In the genomic region with DNA sequence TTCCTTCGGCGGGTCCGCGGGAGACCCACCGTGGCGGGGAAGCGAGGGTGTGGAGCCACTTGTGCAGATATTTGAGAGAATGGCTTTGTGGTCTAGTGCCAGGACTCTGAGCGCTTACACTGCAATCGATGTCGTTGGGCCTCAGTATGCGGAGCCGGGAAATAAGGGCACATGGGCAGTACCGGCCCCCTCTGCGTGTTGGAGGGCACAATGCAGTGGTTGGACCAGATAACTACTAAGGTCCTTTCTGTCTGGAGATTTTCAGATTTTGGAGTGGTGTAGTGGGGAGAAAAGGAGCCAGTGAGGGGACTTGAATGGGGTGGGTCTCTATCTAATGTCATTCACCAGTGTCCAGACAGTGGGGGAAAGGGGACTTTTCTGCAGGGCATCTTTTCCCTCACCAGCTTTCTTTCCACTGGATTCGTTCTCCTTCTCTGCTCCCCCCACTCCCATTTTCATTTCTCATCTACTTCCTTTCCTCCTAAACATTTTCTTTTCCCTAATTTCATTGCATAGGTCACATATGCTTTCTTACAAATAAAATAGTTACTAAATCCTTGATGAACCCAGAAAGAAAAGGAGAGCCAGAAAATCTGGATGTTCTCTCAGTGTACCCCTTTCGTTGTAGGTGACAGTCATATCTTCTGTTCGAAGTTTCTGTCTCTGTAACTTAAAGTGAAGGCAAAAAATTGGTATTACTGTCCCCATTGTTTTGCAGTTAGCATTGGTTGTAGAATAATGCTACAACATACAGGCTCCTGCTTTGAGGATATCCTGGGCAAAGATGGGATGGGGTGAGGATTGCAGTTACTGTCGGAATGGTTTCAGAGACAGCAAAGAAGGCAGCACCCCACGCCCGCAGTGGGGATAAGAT, we compare ENCODE assay signal across 8 cellular contexts. TPM values are rescaled to one million over a fixed set of nuclear protein-coding genes. Genes with fewer than 3 reads are reported as not detected.
A peak's percentile ranks its signal among the peaks of the same experiment; 100 is the strongest.
DNase-seq lines count a peak whose midpoint lies in the region; TF ChIP-seq lines count a peak whose summit lies in the region.

No MANE protein-coding gene starts in this region.

- H3K4me3 ChIP-seq in SJCRH30, result peak overlapping the region; percentile 93
- H3K4me3 ChIP-seq in esophagus muscularis mucosa, result peak overlapping the region; percentile 69 to 90 (median 83)
- peak overlapping the region; percentile 82 for H3K4me3 ChIP-seq in rectal smooth muscle tissue (ENCODE audit: low read length)

- no peaks in the 10 kb centered on the region for H3K9me3 Mint-ChIP-seq in activated T-cell treated with anti-CD3 and anti-CD28 coated beads, Interleukin-2, amount 50 U/mL, for 24 hours

- TF ChIP-seq CTCF in esophagus muscularis mucosa (IDR thresholded peaks at IDR 0.05), result no peak

- peaks cover 40% of the 10 kb centered on the region for H3K27me3 Mint-ChIP-seq in activated T-cell treated with anti-CD3 and anti-CD28 coated beads, Interleukin-2, amount 50 U/mL, for 24 hours

- no peaks in the 10 kb centered on the region for H3K27me3 ChIP-seq in SJCRH30
- peaks cover 0 to 30% (median 20%) of the 10 kb centered on the region in 4 donors for H3K27me3 ChIP-seq in esophagus muscularis mucosa
- peaks cover 11% of the 10 kb centered on the region for H3K27me3 ChIP-seq in rectal smooth muscle tissue (ENCODE audit: control insufficient read depth, insufficient read depth, low read length)

- intact Hi-C loops in esophagus muscularis mucosa (cut with DNase I), result loop anchor here (5.0 kb wide), 2 partner anchors 43 to 133 kb away; no protein-coding TSS in a partner anchor

- H3K9me3 ChIP-seq in SJCRH30 (replicated peaks) (no peaks in the 10 kb centered on the region), esophagus muscularis mucosa (no peaks in the 10 kb centered on the region)

- no peak for TF ChIP-seq EP300 in esophagus muscularis mucosa (IDR thresholded peaks at IDR 0.05)

- H3K4me1 Mint-ChIP-seq in activated T-cell treated with anti-CD3 and anti-CD28 coated beads, Interleukin-2, amount 50 U/mL, for 24 hours (ENCODE audit: low read depth), result peaks cover 78% of the 10 kb centered on the region

- 25% methylated on average over 19 of the region's 20 CpGs for WGBS in esophagus muscularis mucosa

- H3K4me3 Mint-ChIP-seq in activated T-cell treated with anti-CD3 and anti-CD28 coated beads, Interleukin-2, amount 50 U/mL, for 24 hours, result peak overlapping the region; percentile 89

- peak overlapping the region; percentile 95 for H3K27ac ChIP-seq in SJCRH30
- peak overlapping the region; percentile 98 to 100 (median 99) for H3K27ac ChIP-seq in esophagus muscularis mucosa (replicated peaks in 1 of 4)
- peak overlapping the region; percentile 96 for H3K27ac ChIP-seq in rectal smooth muscle tissue (ENCODE audit: low read depth, low read length)

- H3K9ac ChIP-seq in rectal smooth muscle tissue (ENCODE audit: low read length), result peak overlapping the region; percentile 84

- TF ChIP-seq POLR2A in esophagus muscularis mucosa (IDR thresholded peaks at IDR 0.05; ENCODE audit: low read depth), result no peak

- peaks cover 31% of the 10 kb centered on the region for H3K36me3 Mint-ChIP-seq in activated T-cell treated with anti-CD3 and anti-CD28 coated beads, Interleukin-2, amount 50 U/mL, for 24 hours (ENCODE audit: low read depth)

- H3K27ac Mint-ChIP-seq in activated T-cell treated with anti-CD3 and anti-CD28 coated beads, Interleukin-2, amount 50 U/mL, for 24 hours, result peak overlapping the region; percentile 81

- peaks cover 4% of the 10 kb centered on the region for H3K36me3 ChIP-seq in SJCRH30
- peaks cover 0 to 5% (median under 1%) of the 10 kb centered on the region in 4 donors for H3K36me3 ChIP-seq in esophagus muscularis mucosa
- no peaks in the 10 kb centered on the region for H3K36me3 ChIP-seq in rectal smooth muscle tissue (ENCODE audit: control insufficient read depth, insufficient read depth, low read length)

- H3K4me1 ChIP-seq in SJCRH30 (peaks cover 53% of the 10 kb centered on the region), esophagus muscularis mucosa (peaks cover 40 to 58% (median 51%) of the 10 kb centered on the region in 4 donors), rectal smooth muscle tissue (ENCODE audit: control insufficient read depth, insufficient read depth, low read length) (peaks cover 22% of the 10 kb centered on the region)

- DNase-seq in activated T-cell treated with anti-CD3 and anti-CD28 coated beads, Interleukin-2, amount 50 U/mL, for 24 hours, result no peak
- DNase-seq in activated T-cell treated with anti-CD3 and anti-CD28 coated beads, Interleukin-2, amount 50 U/mL, for 48 hours, result no peak
- DNase-seq in SJCRH30, result no peak
- no peak for DNase-seq in esophagus muscularis mucosa (ENCODE audit: extremely low spot score)
- DNase-seq in DMS114 treated with DMSO at 0.1 percent for 48 hours (lab: John Stamatoyannopoulos, UW; ENCODE audit: unreplicated experiment), result no peak
- no peak for DNase-seq in NCI-H2029 (lab: John Stamatoyannopoulos, UW)
- no peak for DNase-seq in NCI-H146 treated with DMSO at 0.1 percent for 48 hours (lab: John Stamatoyannopoulos, UW; ENCODE audit: unreplicated experiment)

RNA-seq across cellular contexts. Expression of a gene that starts 1.4 kb away (rescaled TPM):
- total RNA-seq in SJCRH30 (2014; rRNA removed; shearing (Covaris generic)), result 30.6 and 33.8 TPM in 2 replicates
- total RNA-seq in esophagus muscularis mucosa, result 10 to 100 TPM in 1 of 4 donors, 1 to 10 TPM in 3; 2.9 to 29.7 (median 3.7) TPM
